8 cellular contexts compared by ENCODE assay signal in genomic region chr19:45154064-45154827, GRCh38. TPM values are rescaled to one million over a fixed set of nuclear protein-coding genes. Genes with fewer than 3 reads are reported as not detected.
DNase-seq lines count a peak whose midpoint lies in the region; ATAC-seq, FAIRE-seq and TF ChIP-seq lines count a peak whose summit lies in the region.

No MANE protein-coding gene starts in this region.

- H3K36me3 ChIP-seq in iPS-18a (ENCODE audit: control insufficient read depth, low read depth, low read length) (no peaks in the 10 kb centered on the region), sigmoid colon (no peaks in the 10 kb centered on the region)

- DNase-seq in stimulated activated CD4-positive, alpha-beta T cell treated with anti-CD3 and anti-CD28 coated beads, Interleukin-15, amount 100 ng/mL, for 24 hours: peak; percentile 27
- DNase-seq in stimulated activated CD4-positive, alpha-beta T cell treated with anti-CD3 and anti-CD28 coated beads, Interleukin-12 subunit alpha, Interleukin-12 subunit beta, amount 100 ng/mL, for 4 hours: no peak
- no peak for DNase-seq in activated naive CD8-positive, alpha-beta T cell treated with anti-CD3 and anti-CD28 coated beads for 36 hours
- peak; percentile 80 for DNase-seq in urothelium cell line (ENCODE audit: low spot score)
- DNase-seq in sigmoid colon: no peak
- no peak for DNase-seq in stimulated activated CD4-positive, alpha-beta T cell treated with anti-CD3 and anti-CD28 coated beads, Interleukin-4, amount 100 ng/mL, for 24 hours

- no peak overlapping the region for H3K9ac ChIP-seq in iPS-18a (ENCODE audit: low read length)

- H3K4me1 ChIP-seq in iPS-18a (ENCODE audit: control insufficient read depth, low read depth, low read length): peaks cover 4% of the 10 kb centered on the region
- H3K4me1 ChIP-seq in sigmoid colon: peaks cover 0 to 28% (median 24%) of the 10 kb centered on the region in 4 donors

- H3K4me3 ChIP-seq in iPS-18a (ENCODE audit: low read length): peak overlapping the region; percentile 57
- peak overlapping the region in 2 of 4 donors; percentile 23 to 26 for H3K4me3 ChIP-seq in sigmoid colon

- no peak for TF ChIP-seq POLR2A in sigmoid colon (IDR thresholded peaks at IDR 0.05)

- peaks cover 40% of the 10 kb centered on the region for H3K27me3 ChIP-seq in iPS-18a (ENCODE audit: control insufficient read depth, insufficient read depth, low read length)
- peaks cover 35 to 84% (median 55%) of the 10 kb centered on the region in 3 donors for H3K27me3 ChIP-seq in sigmoid colon

- intact Hi-C loops in sigmoid colon (cut with DNase I): no loop called here

- no peak for TF ChIP-seq EP300 in sigmoid colon (IDR thresholded peaks at IDR 0.05)

- peak overlapping the region; percentile 34 for H3K27ac Mint-ChIP-seq in activated naive CD8-positive, alpha-beta T cell treated with anti-CD3 and anti-CD28 coated beads for 36 hours

- WGBS in sigmoid colon, 2 donors: 22 to 56% methylated on average over 19 of the region's 19 CpGs

- H3K4me1 Mint-ChIP-seq in activated naive CD8-positive, alpha-beta T cell treated with anti-CD3 and anti-CD28 coated beads for 36 hours: peaks cover 21% of the 10 kb centered on the region

- H3K4me3 Mint-ChIP-seq in activated naive CD8-positive, alpha-beta T cell treated with anti-CD3 and anti-CD28 coated beads for 36 hours: peak overlapping the region; percentile 47

- H3K27me3 Mint-ChIP-seq in activated naive CD8-positive, alpha-beta T cell treated with anti-CD3 and anti-CD28 coated beads for 36 hours: peaks cover 36% of the 10 kb centered on the region

- H3K9me3 ChIP-seq in iPS-18a (ENCODE audit: control insufficient read depth, low read depth, low read length) (no peaks in the 10 kb centered on the region), sigmoid colon (no peaks in the 10 kb centered on the region)

- ATAC-seq in GM18909 (IDR thresholded peaks at IDR 0.05; ENCODE audit: poor library complexity, unreplicated experiment): no peak

- no peak for TF ChIP-seq CTCF in sigmoid colon (IDR thresholded peaks at IDR 0.05)

- H3K36me3 Mint-ChIP-seq in activated naive CD8-positive, alpha-beta T cell treated with anti-CD3 and anti-CD28 coated beads for 36 hours: peaks cover 12% of the 10 kb centered on the region

- H3K9me3 Mint-ChIP-seq in activated naive CD8-positive, alpha-beta T cell treated with anti-CD3 and anti-CD28 coated beads for 36 hours: no peaks in the 10 kb centered on the region

- H3K27ac ChIP-seq in iPS-18a (ENCODE audit: low read length): no peak overlapping the region
- no peak overlapping the region for H3K27ac ChIP-seq in sigmoid colon

- peak; percentile 71 for FAIRE-seq in urothelium cell line (lab: Jason Lieb, UNC)

RNA-seq across cellular contexts. Expression of gene NKPD1, which starts 6.5 kb away (rescaled TPM):
- total RNA-seq in activated naive CD8-positive, alpha-beta T cell treated with anti-CD3 and anti-CD28 coated beads for 36 hours: under 1 TPM in 1 of 2 experiments, not detected in 1; 0.24 TPM
- under 1 TPM in 1 of 4 donors, not detected in 3; 0.83 TPM for total RNA-seq in sigmoid colon
- polyA plus RNA-seq in sigmoid colon: under 1 TPM in 1 of 3 donors, not detected in 2; 0.12 TPM

RNA-seq across cellular contexts. Expression of gene TRAPPC6A, which starts 23.8 kb away (rescaled TPM):
- total RNA-seq in activated naive CD8-positive, alpha-beta T cell treated with anti-CD3 and anti-CD28 coated beads for 36 hours: 10 to 100 TPM; 19.8 to 22.9 TPM
- total RNA-seq in sigmoid colon: 10 to 100 TPM; 15.1 to 36.4 (median 27.2) TPM
- 10 to 100 TPM; 50.3 to 67.5 (median 66.1) TPM for polyA plus RNA-seq in sigmoid colon

RNA-seq across cellular contexts. Expression of gene BLOC1S3, which starts 24.3 kb away (rescaled TPM):
- 10 to 100 TPM; 10.5 to 13.3 TPM for total RNA-seq in activated naive CD8-positive, alpha-beta T cell treated with anti-CD3 and anti-CD28 coated beads for 36 hours
- total RNA-seq in sigmoid colon: 10 to 100 TPM in 1 of 4 donors, 1 to 10 TPM in 3; 6.1 to 10.9 (median 7.8) TPM
- polyA plus RNA-seq in sigmoid colon: 1 to 10 TPM; 2.8 to 7.0 (median 3.0) TPM

Comparison
In these comparisons a context has a peak if more than half of its experiments do, and no peak if none do; other contexts are left out.
1. DNase-seq: peak in stimulated activated CD4-positive, alpha-beta T cell treated with anti-CD3 and anti-CD28 coated beads, Interleukin-15, amount 100 ng/mL, for 24 hours (single experiment) and urothelium cell line (single experiment); none in stimulated activated CD4-positive, alpha-beta T cell treated with anti-CD3 and anti-CD28 coated beads, Interleukin-12 subunit alpha, Interleukin-12 subunit beta, amount 100 ng/mL, for 4 hours (single experiment), activated naive CD8-positive, alpha-beta T cell treated with anti-CD3 and anti-CD28 coated beads for 36 hours (single experiment), sigmoid colon (single experiment) and stimulated activated CD4-positive, alpha-beta T cell treated with anti-CD3 and anti-CD28 coated beads, Interleukin-4, amount 100 ng/mL, for 24 hours (single experiment).